ENCODE assay signal across 17 cellular contexts in the genomic region with DNA sequence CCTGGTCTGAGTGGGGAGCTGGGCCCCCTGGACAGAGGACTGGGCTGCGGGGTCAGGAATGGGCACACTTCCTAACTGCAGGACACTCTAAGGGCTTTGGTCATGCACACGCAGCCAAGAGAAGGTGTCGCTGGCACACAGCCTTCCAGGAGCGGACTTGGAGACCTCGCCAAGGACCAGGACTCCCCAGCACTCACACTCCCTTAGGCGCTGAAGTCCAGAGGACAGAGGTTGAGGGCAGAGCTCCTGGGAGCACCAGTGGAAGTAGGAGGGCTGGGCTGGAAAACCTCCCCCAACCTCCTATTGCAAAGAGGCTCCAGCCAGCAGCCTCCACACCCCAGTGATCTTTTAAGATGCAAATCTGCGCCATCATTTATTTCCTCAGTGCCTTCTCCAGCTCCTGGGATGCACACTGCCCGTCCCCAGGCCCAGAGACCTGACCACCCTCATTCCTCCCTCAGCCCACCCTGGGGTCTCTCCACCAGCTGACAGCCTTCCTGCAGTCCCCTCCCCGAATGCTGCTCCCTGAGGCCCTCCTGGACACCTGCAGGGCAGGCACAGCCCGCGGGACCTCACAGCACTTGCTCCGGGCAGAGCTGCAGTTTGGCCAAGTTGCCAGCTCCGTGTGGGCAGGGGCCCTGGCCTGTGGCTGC. TPM values are rescaled to one million over a fixed set of nuclear protein-coding genes. Genes with fewer than 3 reads are reported as not detected.
A peak's percentile ranks its signal among the peaks of the same experiment; 100 is the strongest.
DNase-seq lines count a peak whose midpoint lies in the region; ATAC-seq and TF ChIP-seq lines count a peak whose summit lies in the region.
"Had no signal": no experiment of that assay in that cellular context is flagged by ENCODE, and none has a peak within 500 bp of the region (broad histone marks: within the 10 kb centered on the region; RNA-seq: fewer than 3 reads in every experiment).

No MANE protein-coding gene starts in this region.

- ATAC-seq in T-helper 17 cell: no peak
- ATAC-seq in stimulated activated naive CD8-positive, alpha-beta T cell treated with anti-CD3 and anti-CD28 coated beads, Interleukin-15, Interleukin-2, amounts not matched to agents 100 U/mL and 50 U/mL, for 24 hours: no peak
- ATAC-seq: body of pancreas, psoas muscle had no signal

- no peaks in the 10 kb centered on the region for H3K9me3 ChIP-seq in T-helper 17 cell (ENCODE audit: control insufficient read depth, low read length, poor library complexity, severe bottlenecking)
- H3K9me3 ChIP-seq in iPS DF 6.9 (ENCODE audit: control insufficient read depth, insufficient read depth, low read length): no peaks in the 10 kb centered on the region
- H3K9me3 ChIP-seq: body of pancreas, psoas muscle, tibial artery had no signal

- TF ChIP-seq CTCF in type B pancreatic cell (conservative IDR thresholded peaks at IDR 0.05): no peak

- H3K4me1 ChIP-seq in iPS DF 6.9 (ENCODE audit: control insufficient read depth, insufficient read depth, low read length): peaks cover 16% of the 10 kb centered on the region
- H3K4me1 ChIP-seq: psoas muscle had no signal

- H3K4me1 Mint-ChIP-seq in activated naive CD8-positive, alpha-beta T cell (ENCODE audit: low read depth): peaks cover 36% of the 10 kb centered on the region
- H3K4me1 Mint-ChIP-seq in activated naive CD8-positive, alpha-beta T cell treated with anti-CD3 and anti-CD28 coated beads for 36 hours: peaks cover 22% of the 10 kb centered on the region
- H3K4me1 Mint-ChIP-seq in T-helper 17 cell (peaks cover 21% of the 10 kb centered on the region), type B pancreatic cell (ENCODE audit: unreplicated experiment) (peaks cover 9% of the 10 kb centered on the region)

- no peak for DNase-seq in activated naive CD8-positive, alpha-beta T cell treated with anti-CD3 and anti-CD28 coated beads for 36 hours
- DNase-seq in T-helper 17 cell (no peak), iPS DF 6.9 (ENCODE audit: low read depth, low spot score) (no peak), type B pancreatic cell (ENCODE audit: extremely low spot score, unreplicated experiment) (no peak), SHP77 treated with DMSO at 0.1 percent for 48 hours (lab: John Stamatoyannopoulos, UW) (no peak)
- DNase-seq in stimulated activated naive CD8-positive, alpha-beta T cell treated with anti-CD3 and anti-CD28 coated beads, Interleukin-15, Interleukin-2, amounts not matched to agents 100 U/mL and 50 U/mL, for 24 hours: no peak
- no peak for DNase-seq in stimulated activated CD4-positive, alpha-beta T cell treated with anti-CD3 and anti-CD28 coated beads, Interleukin-4, amount 100 ng/mL, for 24 hours
- DNase-seq: body of pancreas; effector CD4-positive, alpha-beta T cell; immature natural killer cell; KG1; NCI-H748 treated with DMSO at 0.1 percent for 48 hours had no signal

- H3K27ac Mint-ChIP-seq in activated naive CD8-positive, alpha-beta T cell: no peak overlapping the region
- no peak overlapping the region for H3K27ac Mint-ChIP-seq in activated naive CD8-positive, alpha-beta T cell treated with anti-CD3 and anti-CD28 coated beads for 36 hours
- H3K27ac Mint-ChIP-seq in T-helper 17 cell (peak overlapping the region; percentile 67), type B pancreatic cell (no peak overlapping the region)
- H3K27ac Mint-ChIP-seq: immature natural killer cell had no signal

- H3K27ac ChIP-seq in iPS DF 6.9 (ENCODE audit: low read length): no peak overlapping the region
- H3K27ac ChIP-seq: body of pancreas, psoas muscle, RWPE1, tibial artery had no signal

- WGBS in iPS DF 6.9 (ENCODE audit: insufficient coverage, insufficient read length): no CpG with 5 or more reads among the region's 13 CpGs

- peak overlapping the region; percentile 10; the same call in 1 of the 2 replicates for H3K4me3 ChIP-seq in iPS DF 6.9 (ENCODE audit: low read length)
- H3K4me3 ChIP-seq: body of pancreas, psoas muscle, tibial artery had no signal

- H3K9me3 Mint-ChIP-seq in activated naive CD8-positive, alpha-beta T cell (ENCODE audit: low read depth): no peaks in the 10 kb centered on the region
- H3K9me3 Mint-ChIP-seq in activated naive CD8-positive, alpha-beta T cell treated with anti-CD3 and anti-CD28 coated beads for 36 hours: peaks cover 11% of the 10 kb centered on the region
- H3K9me3 Mint-ChIP-seq in type B pancreatic cell: no peaks in the 10 kb centered on the region

- no peaks in the 10 kb centered on the region for H3K36me3 ChIP-seq in iPS DF 6.9 (ENCODE audit: control insufficient read depth, insufficient read depth, low read length)
- H3K36me3 ChIP-seq: tibial artery had no signal

- H3K36me3 Mint-ChIP-seq in activated naive CD8-positive, alpha-beta T cell: no peaks in the 10 kb centered on the region
- peaks cover 9% of the 10 kb centered on the region for H3K36me3 Mint-ChIP-seq in activated naive CD8-positive, alpha-beta T cell treated with anti-CD3 and anti-CD28 coated beads for 36 hours
- H3K36me3 Mint-ChIP-seq in T-helper 17 cell (ENCODE audit: low read depth): peaks cover 3% of the 10 kb centered on the region
- no peaks in the 10 kb centered on the region for H3K36me3 Mint-ChIP-seq in type B pancreatic cell

- H3K27me3 Mint-ChIP-seq in activated naive CD8-positive, alpha-beta T cell: peaks cover 44% of the 10 kb centered on the region
- peaks cover 94% of the 10 kb centered on the region for H3K27me3 Mint-ChIP-seq in activated naive CD8-positive, alpha-beta T cell treated with anti-CD3 and anti-CD28 coated beads for 36 hours
- H3K27me3 Mint-ChIP-seq in T-helper 17 cell (peaks cover 84% of the 10 kb centered on the region), type B pancreatic cell (peaks cover 94% of the 10 kb centered on the region)

- H3K27me3 ChIP-seq in iPS DF 6.9 (ENCODE audit: control insufficient read depth, insufficient read depth, low read length): peaks cover 32% of the 10 kb centered on the region

- H3K4me3 Mint-ChIP-seq in activated naive CD8-positive, alpha-beta T cell: peak overlapping the region; percentile 17
- no peak overlapping the region for H3K4me3 Mint-ChIP-seq in activated naive CD8-positive, alpha-beta T cell treated with anti-CD3 and anti-CD28 coated beads for 36 hours
- H3K4me3 Mint-ChIP-seq in T-helper 17 cell: no peak overlapping the region
- H3K4me3 Mint-ChIP-seq in type B pancreatic cell: peak overlapping the region; percentile 11

RNA-seq across cellular contexts. Expression of gene TSPEAR, which starts 3.0 kb away (rescaled TPM):
- total RNA-seq in activated naive CD8-positive, alpha-beta T cell treated with anti-CD3 and anti-CD28 coated beads for 36 hours: not detected
- total RNA-seq in T-helper 17 cell (not detected), type B pancreatic cell (ENCODE audit: low replicate concordance) (0.34 and 0.59 TPM in 2 replicates)
- total RNA-seq: mononuclear cell, psoas muscle had no signal

RNA-seq across cellular contexts. Expression of gene KRTAP10-12, which starts 11.4 kb away (rescaled TPM):
- not detected for total RNA-seq in activated naive CD8-positive, alpha-beta T cell treated with anti-CD3 and anti-CD28 coated beads for 36 hours
- total RNA-seq in T-helper 17 cell (not detected), type B pancreatic cell (ENCODE audit: low replicate concordance) (not detected in 2 replicates)
- total RNA-seq: body of pancreas, mononuclear cell, psoas muscle had no signal

RNA-seq across cellular contexts. Expression of gene KRTAP12-1, which starts 26.4 kb away (rescaled TPM):
- not detected for total RNA-seq in activated naive CD8-positive, alpha-beta T cell treated with anti-CD3 and anti-CD28 coated beads for 36 hours
- total RNA-seq in T-helper 17 cell (not detected), type B pancreatic cell (ENCODE audit: low replicate concordance) (not detected in 2 replicates)
- total RNA-seq: body of pancreas, mononuclear cell, psoas muscle had no signal

RNA-seq across cellular contexts. Expression of gene KRTAP12-2, which starts 41.6 kb away (rescaled TPM):
- total RNA-seq in activated naive CD8-positive, alpha-beta T cell treated with anti-CD3 and anti-CD28 coated beads for 36 hours: not detected
- total RNA-seq in T-helper 17 cell (not detected), type B pancreatic cell (ENCODE audit: low replicate concordance) (not detected in 2 replicates)
- total RNA-seq: body of pancreas, mononuclear cell, psoas muscle had no signal

RNA-seq across cellular contexts. Expression of gene KRTAP12-3, which starts 50.6 kb away (rescaled TPM):
- total RNA-seq in activated naive CD8-positive, alpha-beta T cell treated with anti-CD3 and anti-CD28 coated beads for 36 hours: not detected
- total RNA-seq in T-helper 17 cell: not detected
- not detected in 2 replicates for total RNA-seq in type B pancreatic cell (ENCODE audit: low replicate concordance)
- total RNA-seq: body of pancreas, mononuclear cell, psoas muscle had no signal

Comparison
In these comparisons a context has a peak if more than half of its experiments do, and no peak if none do; other contexts are left out.
1. H3K4me3 Mint-ChIP-seq: peak in activated naive CD8-positive, alpha-beta T cell (single experiment) and type B pancreatic cell (single experiment); none in activated naive CD8-positive, alpha-beta T cell treated with anti-CD3 and anti-CD28 coated beads for 36 hours (single experiment) and T-helper 17 cell (single experiment).